Comparison of ENCODE assay signal across 9 cellular contexts in genomic region chrX:82732861-82733260, GRCh38.
"Had no signal": no experiment of that assay in that cellular context is flagged by ENCODE, and none has a peak within 500 bp of the region (broad histone marks: within the 10 kb centered on the region; RNA-seq: fewer than 3 reads in every experiment).

No MANE protein-coding gene starts in this region.

- H3K4me3 ChIP-seq: GM23338, K562 had no signal

- DNase-seq: H9, HCEC 1CT, HFFc6, IMR-90 had no signal

- ATAC-seq: GM23338, K562 had no signal

- H3K4me2 ChIP-seq: GM23338 had no signal

- FAIRE-seq: H1, H54, HTR-8/SVneo, K562 had no signal

- H3K27ac Mint-ChIP-seq: GM23338, H9, HFFc6 had no signal

- H2AFZ ChIP-seq: GM23338 had no signal

- H3K4me1 Mint-ChIP-seq: GM23338, H9 had no signal

- H3K4me3 Mint-ChIP-seq: GM23338, H9, HFFc6 had no signal
